In the genomic region with DNA sequence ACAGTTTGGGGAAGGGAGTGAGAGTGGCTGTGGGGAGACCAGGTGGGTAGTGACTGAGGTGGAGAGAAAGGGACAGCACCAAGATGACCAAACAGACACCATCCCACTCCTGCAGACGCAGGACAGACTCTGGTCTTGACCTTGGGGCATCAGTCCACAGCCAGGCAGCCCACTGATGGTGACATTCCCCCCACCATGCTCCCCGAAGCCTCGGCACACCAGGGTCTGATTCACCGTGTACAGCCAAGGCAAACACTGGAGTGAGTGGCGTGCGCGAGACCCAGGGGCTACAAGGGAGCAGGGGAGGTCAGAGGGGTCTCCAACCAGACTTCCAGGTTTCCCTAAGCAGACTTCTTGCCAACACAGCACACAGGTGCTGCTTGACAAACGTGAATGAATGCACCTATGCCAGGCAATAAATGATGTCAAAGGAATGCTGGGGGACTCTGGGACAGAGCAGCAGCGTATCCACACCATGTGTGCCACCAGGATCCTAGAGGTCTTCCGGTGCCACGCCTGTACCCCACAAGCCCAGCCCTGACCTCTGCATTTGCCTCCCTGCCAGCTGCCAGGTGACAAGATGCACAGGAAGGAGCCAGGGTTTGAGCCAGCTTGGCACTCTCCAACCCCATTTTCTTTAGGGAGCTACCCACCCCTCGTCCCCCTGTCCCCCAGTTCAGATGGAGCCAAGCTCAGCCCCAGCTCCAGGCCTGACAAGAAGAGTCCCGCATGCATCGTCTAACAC, we compare ENCODE assay signal across 14 cellular contexts. TPM values are rescaled to one million over a fixed set of nuclear protein-coding genes. Genes with fewer than 3 reads are reported as not detected.
A peak's percentile ranks its signal among the peaks of the same experiment; 100 is the strongest.
DNase-seq lines count a peak whose midpoint lies in the region; TF ChIP-seq lines count a peak whose summit lies in the region.
"Had no signal": no experiment of that assay in that cellular context is flagged by ENCODE, and none has a peak within 500 bp of the region (broad histone marks: within the 10 kb centered on the region; RNA-seq: fewer than 3 reads in every experiment).

No MANE protein-coding gene starts in this region.

- intact Hi-C loops in A673 (cut with micrococcal nuclease; ENCODE audit: unreplicated experiment), result no loop called here
- intact Hi-C loops in CD4-positive, alpha-beta memory T cell (cut with micrococcal nuclease), result no loop called here
- intact Hi-C loops in dendritic cell treated with granulocyte-macrophage colony-stimulating factor and Interleukin-4, amounts not matched to agents 40 ng/mL and 50 ng/mL, for 4 days (cut with micrococcal nuclease), result no loop called here

- H3K4me1 Mint-ChIP-seq in CD4-positive, alpha-beta memory T cell, result peaks cover 46 to 95% (median 76%) of the 10 kb centered on the region in 4 donors
- peaks cover 94% of the 10 kb centered on the region for H3K4me1 Mint-ChIP-seq in dendritic cell treated with granulocyte-macrophage colony-stimulating factor and Interleukin-4, amounts not matched to agents 40 ng/mL and 50 ng/mL, for 4 days (ENCODE audit: low read depth)
- H3K4me1 Mint-ChIP-seq in neural crest cell (peaks cover 65% of the 10 kb centered on the region), mesothelial cell of epicardium (peaks cover 52% of the 10 kb centered on the region)

- peak overlapping the region in 3 of 8 donors; percentile 25 to 81 (median 44) for H3K4me3 Mint-ChIP-seq in CD4-positive, alpha-beta memory T cell
- no peak overlapping the region for H3K4me3 Mint-ChIP-seq in dendritic cell treated with granulocyte-macrophage colony-stimulating factor and Interleukin-4, amounts not matched to agents 40 ng/mL and 50 ng/mL, for 4 days
- H3K4me3 Mint-ChIP-seq in neural crest cell (no peak overlapping the region), mesothelial cell of epicardium (no peak overlapping the region)
- H3K4me3 Mint-ChIP-seq: HFFc6 had no signal

- no peaks in the 10 kb centered on the region for H3K27me3 ChIP-seq in A673 (replicated peaks; ENCODE audit: insufficient read depth, low read depth, low read length, poor library complexity)
- no peaks in the 10 kb centered on the region for H3K27me3 ChIP-seq in CD4-positive, alpha-beta memory T cell (ENCODE audit: insufficient read depth, low read length)

- H3K9me3 Mint-ChIP-seq in CD4-positive, alpha-beta memory T cell, result no peaks in the 10 kb centered on the region
- no peaks in the 10 kb centered on the region for H3K9me3 Mint-ChIP-seq in dendritic cell treated with granulocyte-macrophage colony-stimulating factor and Interleukin-4, amounts not matched to agents 40 ng/mL and 50 ng/mL, for 4 days
- H3K9me3 Mint-ChIP-seq in neural crest cell (no peaks in the 10 kb centered on the region), mesothelial cell of epicardium (no peaks in the 10 kb centered on the region)
- H3K9me3 Mint-ChIP-seq: HFFc6 had no signal

- H3K4me1 ChIP-seq in A673 (ENCODE audit: insufficient read depth, low read length, poor library complexity, severe bottlenecking), result peaks cover 39% of the 10 kb centered on the region
- H3K4me1 ChIP-seq in CD4-positive, alpha-beta memory T cell (ENCODE audit: insufficient read depth, low read length), result peaks cover 96% of the 10 kb centered on the region

- no TSS peak for BruUV-seq in A673 (replicated peaks; lab: Mats Ljungman, UMichigan)

- CTCF ChIA-PET in A673 (lab: Charles Lee), result no interaction called here
- CTCF ChIA-PET in CD4-positive, alpha-beta memory T cell (lab: Charles Lee; ENCODE audit: partially characterized antibody), result interaction anchor here (0.9 to 1.4 kb wide), 3 partner anchors 9 to 63 kb away, joined by 3 to 8 read pairs (median 5); no protein-coding TSS in a partner anchor

- peaks cover 3 to 18% of the 10 kb centered on the region in 2 donors for H3K36me3 Mint-ChIP-seq in CD4-positive, alpha-beta memory T cell
- H3K36me3 Mint-ChIP-seq in dendritic cell treated with granulocyte-macrophage colony-stimulating factor and Interleukin-4, amounts not matched to agents 40 ng/mL and 50 ng/mL, for 4 days (ENCODE audit: low read depth), result peaks cover 42% of the 10 kb centered on the region
- H3K36me3 Mint-ChIP-seq in neural crest cell (ENCODE audit: low read depth) (no peaks in the 10 kb centered on the region), mesothelial cell of epicardium (no peaks in the 10 kb centered on the region)

- no peaks in the 10 kb centered on the region for H3K9me3 ChIP-seq in A673 (ENCODE audit: low read depth, low read length, poor library complexity, severe bottlenecking)
- no peaks in the 10 kb centered on the region for H3K9me3 ChIP-seq in CD4-positive, alpha-beta memory T cell (ENCODE audit: control insufficient read depth in 1 of 2, low read length in 2 of 2)

- POLR2A ChIA-PET in A673 (lab: Charles Lee; ENCODE audit: low non-redundant PET), result no interaction called here
- POLR2A ChIA-PET in CD4-positive, alpha-beta memory T cell (lab: Charles Lee; ENCODE audit: partially characterized antibody), result interaction anchor here (0.7 to 6.0 kb wide), 5 partner anchors 9 to 67 kb away, joined by 3 to 104 read pairs (median 47); a partner anchor contains a TSS

- no peaks in the 10 kb centered on the region for H3K27me3 Mint-ChIP-seq in CD4-positive, alpha-beta memory T cell
- no peaks in the 10 kb centered on the region for H3K27me3 Mint-ChIP-seq in dendritic cell treated with granulocyte-macrophage colony-stimulating factor and Interleukin-4, amounts not matched to agents 40 ng/mL and 50 ng/mL, for 4 days
- H3K27me3 Mint-ChIP-seq in neural crest cell (ENCODE audit: low read depth) (no peaks in the 10 kb centered on the region), mesothelial cell of epicardium (ENCODE audit: low read depth) (no peaks in the 10 kb centered on the region)

- H3K36me3 ChIP-seq in A673 (ENCODE audit: insufficient read depth, low read length, poor library complexity, severe bottlenecking), result no peaks in the 10 kb centered on the region
- no peaks in the 10 kb centered on the region for H3K36me3 ChIP-seq in CD4-positive, alpha-beta memory T cell (ENCODE audit: insufficient read depth, low read length)

- H3K27ac ChIP-seq in A673 (ENCODE audit: low read depth, low read length, poor library complexity, severe bottlenecking), result peak overlapping the region; percentile 48
- peak overlapping the region; percentile 78 for H3K27ac ChIP-seq in CD4-positive, alpha-beta memory T cell (ENCODE audit: low read depth, low read length)
- H3K27ac ChIP-seq: WERI-Rb-1 had no signal

- H3K27ac Mint-ChIP-seq in CD4-positive, alpha-beta memory T cell, result peak overlapping the region; percentile 89 to 100 (median 99)
- peak overlapping the region; percentile 95 for H3K27ac Mint-ChIP-seq in dendritic cell treated with granulocyte-macrophage colony-stimulating factor and Interleukin-4, amounts not matched to agents 40 ng/mL and 50 ng/mL, for 4 days
- peak overlapping the region; percentile 21 for H3K27ac Mint-ChIP-seq in neural crest cell (ENCODE audit: unreplicated experiment)
- no peak overlapping the region for H3K27ac Mint-ChIP-seq in mesothelial cell of epicardium

- no peak for TF ChIP-seq CTCF in A673 (conservative IDR thresholded peaks at IDR 0.05; ENCODE audit: low read depth, low read length)
- no peak for TF ChIP-seq CTCF in neural crest cell (conservative IDR thresholded peaks at IDR 0.05)
- TF ChIP-seq CTCF in foreskin fibroblast (IDR thresholded peaks at IDR 0.05; ENCODE audit: low read depth, low read length), result no peak
- no peak for TF ChIP-seq CTCF in mesothelial cell of epicardium (IDR thresholded peaks at IDR 0.05; ENCODE audit: unreplicated experiment)

- DNase-seq in A673 (ENCODE audit: low spot score) (no peak), neural crest cell (ENCODE audit: low read depth, low spot score) (no peak), HCEC 1CT (no peak), foreskin fibroblast (no peak), NCI-H446 (lab: John Stamatoyannopoulos, UW) (no peak), mesothelial cell of epicardium (ENCODE audit: low spot score in 2 of 2, unreplicated experiment in 2 of 2) (no peak)
- DNase-seq in CD4-positive, alpha-beta memory T cell, result no peak
- DNase-seq: activated effector memory CD4-positive, alpha-beta T cell treated with anti-CD3 and anti-CD28 coated beads, Interleukin-2, amount 50 U/mL, for 16 hours; HFFc6; NCI-H526; stimulated activated CD8-positive, alpha-beta memory T cell treated with anti-CD3 and anti-CD28 coated beads, Interleukin-4, amount 100 ng/mL, for 48 hours; WERI-Rb-1 had no signal

- H3K4me3 ChIP-seq in A673 (ENCODE audit: low read depth, low read length, poor library complexity, severe bottlenecking) (no peak overlapping the region), foreskin fibroblast (ENCODE audit: low read depth in 1 of 2, low read length in 2 of 2) (no peak overlapping the region)
- H3K4me3 ChIP-seq in CD4-positive, alpha-beta memory T cell (ENCODE audit: low read length in 2 of 2), result no peak overlapping the region
- H3K4me3 ChIP-seq: coronary artery had no signal

RNA-seq across cellular contexts. Expression of a gene that starts 18.5 kb away (rescaled TPM):
- total RNA-seq in A673 (2021) (126 and 130 TPM in 2 replicates), neural crest cell (121 and 122 TPM in 2 replicates), mesothelial cell of epicardium (83.3 to 89.8 TPM (median 87.2 TPM) in 3 replicates)
- total RNA-seq in CD4-positive, alpha-beta memory T cell, result 10 to 100 TPM; 84.1 to 94.9 TPM
- polyA plus RNA-seq in CD4-positive, alpha-beta memory T cell, result 10 to 100 TPM in 1 of 2 donors, 1 to 10 TPM in 1; 3.4 to 11.6 TPM

RNA-seq across cellular contexts. Expression of a gene that starts 45.4 kb away (rescaled TPM):
- total RNA-seq in A673 (2021) (0.92 and 1.7 TPM in 2 replicates), neural crest cell (1.6 and 2.6 TPM in 2 replicates), mesothelial cell of epicardium (16.2 to 17.2 TPM (median 16.7 TPM) in 3 replicates)
- total RNA-seq in CD4-positive, alpha-beta memory T cell, result 10 to 100 TPM; 65.0 to 68.0 TPM
- 1 to 10 TPM; 1.7 to 4.3 TPM for polyA plus RNA-seq in CD4-positive, alpha-beta memory T cell

RNA-seq across cellular contexts. Expression of a gene that starts 54.8 kb away (rescaled TPM):
- total RNA-seq in A673 (2021) (0.67 and 1.7 TPM in 2 replicates), neural crest cell (0.89 and 1.7 TPM in 2 replicates), mesothelial cell of epicardium (11.0 to 12.3 TPM (median 11.0 TPM) in 3 replicates)
- 10 to 100 TPM; 36.6 to 37.5 TPM for total RNA-seq in CD4-positive, alpha-beta memory T cell
- polyA plus RNA-seq in CD4-positive, alpha-beta memory T cell, result 1 to 10 TPM; 5.6 to 6.3 TPM

RNA-seq across cellular contexts. Expression of a gene that starts 55.8 kb away (rescaled TPM):
- total RNA-seq in A673 (2021) (290 and 298 TPM in 2 replicates), neural crest cell (230 and 239 TPM in 2 replicates), mesothelial cell of epicardium (229 to 235 TPM (median 233 TPM) in 3 replicates)
- 100 to 1,000 TPM; 139 to 153 TPM for total RNA-seq in CD4-positive, alpha-beta memory T cell
- 100 to 1,000 TPM; 330 to 388 TPM for polyA plus RNA-seq in CD4-positive, alpha-beta memory T cell
